In genomic region chr1:175317309-175317708, GRCh38 we compare ENCODE assay signal across 11 cellular contexts.
DNase-seq lines count a peak whose midpoint lies in the region; ATAC-seq and TF ChIP-seq lines count a peak whose summit lies in the region.
"Had no signal": no experiment of that assay in that cellular context is flagged by ENCODE, and none has a peak within 500 bp of the region (broad histone marks: within the 10 kb centered on the region; RNA-seq: fewer than 3 reads in every experiment).

No MANE protein-coding gene starts in this region.

- TF ChIP-seq CTCF in endodermal cell (conservative IDR thresholded peaks at IDR 0.05): peak; percentile 76
- peak; percentile 43 for TF ChIP-seq CTCF in progenitor cell of endocrine pancreas (IDR thresholded peaks at IDR 0.05; ENCODE audit: unreplicated experiment)
- no peak for TF ChIP-seq CTCF in ovary (IDR thresholded peaks at IDR 0.05)

- no peak overlapping the region for H3K9ac ChIP-seq in endodermal cell (ENCODE audit: extremely low read depth, low read length, poor library complexity, severe bottlenecking)

- no peak overlapping the region for H3K4me3 Mint-ChIP-seq in endodermal cell
- no peak overlapping the region for H3K4me3 Mint-ChIP-seq in progenitor cell of endocrine pancreas (ENCODE audit: low read depth)

- H3K27ac Mint-ChIP-seq in endodermal cell: no peak overlapping the region
- no peak overlapping the region for H3K27ac Mint-ChIP-seq in progenitor cell of endocrine pancreas

- no peaks in the 10 kb centered on the region for H3K4me1 ChIP-seq in endodermal cell (ENCODE audit: control insufficient read depth, insufficient read depth, low read length)
- H3K4me1 ChIP-seq in ovary (ENCODE audit: insufficient read depth): no peaks in the 10 kb centered on the region

- H3K27me3 Mint-ChIP-seq in endodermal cell (ENCODE audit: insufficient read depth): peaks cover 63% of the 10 kb centered on the region
- H3K27me3 Mint-ChIP-seq in progenitor cell of endocrine pancreas: peaks cover 45% of the 10 kb centered on the region

- H3K27me3 ChIP-seq in endodermal cell (ENCODE audit: control insufficient read depth, insufficient read depth, low read length, poor library complexity, severe bottlenecking) (peaks cover 21% of the 10 kb centered on the region), ovary (no peaks in the 10 kb centered on the region)

- no peak for TF ChIP-seq POLR2A in ovary (IDR thresholded peaks at IDR 0.05)

- H3K4me1 Mint-ChIP-seq in endodermal cell (peaks cover 4% of the 10 kb centered on the region), progenitor cell of endocrine pancreas (ENCODE audit: low read depth) (peaks cover 2% of the 10 kb centered on the region)

- H3K27ac ChIP-seq in endodermal cell (ENCODE audit: low read depth, low read length) (no peak overlapping the region), ovary (no peak overlapping the region)

- TF ChIP-seq EP300 in ovary (IDR thresholded peaks at IDR 0.05): no peak

- no peaks in the 10 kb centered on the region for H3K36me3 ChIP-seq in endodermal cell (ENCODE audit: control insufficient read depth, insufficient read depth, low read length)
- H3K36me3 ChIP-seq in ovary: no peaks in the 10 kb centered on the region

- H3K9me3 ChIP-seq in endodermal cell (ENCODE audit: control insufficient read depth, low read length) (no peaks in the 10 kb centered on the region), ovary (no peaks in the 10 kb centered on the region)

- intact Hi-C loops in ovary (cut with DNase I): loop anchor here in 2 of 4 donors (5.0 kb wide), 2 partner anchors 160 to 165 kb away; no protein-coding TSS in a partner anchor

- DNase-seq in DMS 273 (lab: John Stamatoyannopoulos, UW; ENCODE audit: unreplicated experiment) (peak; percentile 62), DMS 273 treated with DMSO at 0.1 percent for 48 hours (lab: John Stamatoyannopoulos, UW) (no peak), NCI-H69 (lab: John Stamatoyannopoulos, UW) (peak; percentile 20), endodermal cell (peak; percentile 82), progenitor cell of endocrine pancreas (ENCODE audit: low spot score, unreplicated experiment) (no peak), RKO (ENCODE audit: low spot score) (no peak), ovary (no peak)
- DNase-seq: 8988T; NCI-H2029; stimulated activated CD4-positive, alpha-beta T cell treated with anti-CD3 and anti-CD28 coated beads, Interleukin-1b, Interleukin-23, amount 100 ng/mL, for 48 hours had no signal

- H3K9me3 Mint-ChIP-seq in endodermal cell: no peaks in the 10 kb centered on the region
- no peaks in the 10 kb centered on the region for H3K9me3 Mint-ChIP-seq in progenitor cell of endocrine pancreas (ENCODE audit: low read depth)

- no peak overlapping the region for H3K4me3 ChIP-seq in endodermal cell (ENCODE audit: low read length)
- H3K4me3 ChIP-seq in ovary: no peak overlapping the region

- H3K36me3 Mint-ChIP-seq in endodermal cell (ENCODE audit: low read depth) (no peaks in the 10 kb centered on the region), progenitor cell of endocrine pancreas (ENCODE audit: insufficient read depth) (no peaks in the 10 kb centered on the region)

- no peak for ATAC-seq in HG03432 (IDR thresholded peaks at IDR 0.05; ENCODE audit: unreplicated experiment)

Comparison
In these comparisons a context has a peak if more than half of its experiments do, and no peak if none do; other contexts are left out.
1. DNase-seq: peak in DMS 273 (single experiment), NCI-H69 (single experiment) and endodermal cell (single experiment); none in DMS 273 treated with DMSO at 0.1 percent for 48 hours (single experiment), progenitor cell of endocrine pancreas (single experiment), RKO (single experiment) and ovary (0 of 5).
2. CTCF ChIP-seq: peak in endodermal cell (single experiment) and progenitor cell of endocrine pancreas (single experiment); none in ovary (0 of 3).